ENCODE assay signal across 15 cellular contexts in the genomic region with DNA sequence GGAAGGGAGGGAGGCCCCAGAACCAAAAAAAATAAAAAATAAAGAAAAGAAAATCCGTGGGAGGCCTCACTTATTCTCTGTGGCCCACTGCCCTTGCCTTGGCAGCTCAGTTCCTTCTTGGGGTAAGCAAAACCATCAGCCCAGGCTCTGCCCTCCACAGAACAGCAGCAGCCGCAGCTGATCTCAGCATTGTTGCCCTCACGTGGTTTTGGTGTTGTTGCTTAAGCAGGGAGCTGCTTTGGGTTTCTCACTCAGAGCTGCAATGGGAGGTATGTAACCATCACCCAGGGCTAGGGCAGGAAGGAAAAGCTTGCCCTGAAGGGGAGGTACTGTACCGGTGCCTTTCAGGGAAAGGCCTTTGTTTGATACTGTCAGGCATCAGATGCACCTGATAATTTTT.
DNase-seq lines count a peak whose midpoint lies in the region; ATAC-seq and TF ChIP-seq lines count a peak whose summit lies in the region.
"Had no signal": no experiment of that assay in that cellular context is flagged by ENCODE, and none has a peak within 500 bp of the region (broad histone marks: within the 10 kb centered on the region; RNA-seq: fewer than 3 reads in every experiment).

No MANE protein-coding gene starts in this region.

- H3F3A ChIP-seq in PC-9 (ENCODE audit: insufficient read depth, low read depth), result no peaks in the 10 kb centered on the region

- no peaks in the 10 kb centered on the region for H3K9me2 ChIP-seq in PC-9 (ENCODE audit: insufficient read depth)

- CTCF ChIA-PET in PC-9 (lab: Charles Lee), result interaction anchor here (0.6 kb wide), 2 partner anchors 262 to 333 kb away, joined by 4 to 8 read pairs; no protein-coding TSS in a partner anchor

- peaks cover 11% of the 10 kb centered on the region for H3K9me3 Mint-ChIP-seq in mesothelial cell of epicardium
- H3K9me3 Mint-ChIP-seq: HFFc6 had no signal

- H3K9me3 ChIP-seq in PC-9 (ENCODE audit: insufficient read depth, low read depth), result no peaks in the 10 kb centered on the region
- no peaks in the 10 kb centered on the region for H3K9me3 ChIP-seq in WERI-Rb-1 (ENCODE audit: severe bottlenecking)
- H3K9me3 ChIP-seq: uterus had no signal

- no peaks in the 10 kb centered on the region for H3K27me3 Mint-ChIP-seq in mesothelial cell of epicardium (ENCODE audit: low read depth)

- H4K20me1 ChIP-seq in PC-9 (ENCODE audit: insufficient read depth), result no peaks in the 10 kb centered on the region

- H3K27me3 ChIP-seq in PC-9 (ENCODE audit: insufficient read depth, low read depth) (no peaks in the 10 kb centered on the region), WERI-Rb-1 (ENCODE audit: insufficient read depth, low read depth, severe bottlenecking) (no peaks in the 10 kb centered on the region)
- H3K27me3 ChIP-seq: cardiac muscle cell, uterus had no signal

- peak overlapping the region; percentile 26; the same call in 1 of the 2 replicates for H3K4me2 ChIP-seq in PC-9

- no TSS peak for BruUV-seq in PC-9 (replicated peaks; lab: Mats Ljungman, UMichigan)

- H3K79me2 ChIP-seq in PC-9 (ENCODE audit: low read depth), result no peaks in the 10 kb centered on the region

- no peak overlapping the region for H3K4me3 Mint-ChIP-seq in mesothelial cell of epicardium
- H3K4me3 Mint-ChIP-seq: HFFc6, nephron progenitor cell had no signal

- H3K36me3 Mint-ChIP-seq in mesothelial cell of epicardium, result peaks cover 6% of the 10 kb centered on the region

- POLR2A ChIA-PET in PC-9 (lab: Charles Lee; ENCODE audit: unreplicated experiment), result no interaction called here

- H3K4me3 ChIP-seq in PC-9 (no peak overlapping the region), fibroblast of pulmonary artery (replicated peaks; ENCODE audit: low read depth, low read length) (no peak overlapping the region), WERI-Rb-1 (ENCODE audit: low read depth, low read length) (no peak overlapping the region)
- H3K4me3 ChIP-seq: cardiac muscle cell, uterus had no signal

- H3K27ac ChIP-seq in PC-9 (no peak overlapping the region), WERI-Rb-1 (no peak overlapping the region)
- H3K27ac ChIP-seq: cardiac muscle cell, uterus had no signal

- no peak for TF ChIP-seq CTCF in PC-9 (conservative IDR thresholded peaks at IDR 0.05)
- TF ChIP-seq CTCF in fibroblast of pulmonary artery (IDR thresholded peaks at IDR 0.05; ENCODE audit: low read length, missing control alignments), result no peak
- TF ChIP-seq CTCF in mesothelial cell of epicardium (IDR thresholded peaks at IDR 0.05; ENCODE audit: unreplicated experiment), result no peak
- TF ChIP-seq CTCF in WERI-Rb-1 (IDR thresholded peaks at IDR 0.05; ENCODE audit: low read depth, low read length), result no peak

- H3K4me1 ChIP-seq in PC-9 (replicated peaks; ENCODE audit: insufficient read depth), result 0 out of 2 replicates have a peak, but pooled peaks cover 6% of the 10 kb centered on the region
- H3K4me1 ChIP-seq: uterus had no signal

- ATAC-seq in GM21360 (IDR thresholded peaks at IDR 0.05; ENCODE audit: unreplicated experiment), result no peak

- peaks cover 68% of the 10 kb centered on the region for H3K4me1 Mint-ChIP-seq in mesothelial cell of epicardium

- no peak overlapping the region for H2AFZ ChIP-seq in PC-9

- H3K36me3 ChIP-seq in PC-9 (ENCODE audit: low read depth), result no peaks in the 10 kb centered on the region
- H3K36me3 ChIP-seq in WERI-Rb-1, result no peaks in the 10 kb centered on the region
- H3K36me3 ChIP-seq: cardiac muscle cell, uterus had no signal

- DNase-seq in AG08395 (ENCODE audit: low spot score) (peak; percentile 47), PC-9 (peak in 1 of 2 experiments; percentile 61), fibroblast of pulmonary artery (ENCODE audit: low read depth) (peak; percentile 43), mesothelial cell of epicardium (ENCODE audit: low spot score in 2 of 2, unreplicated experiment in 2 of 2) (no peak), WERI-Rb-1 (no peak), NCI-H2171 treated with DMSO at 0.1 percent for 48 hours (lab: John Stamatoyannopoulos, UW) (no peak)
- no peak for DNase-seq in activated T-cell treated with anti-CD3 and anti-CD28 coated beads, Interleukin-2, amount 50 U/mL, for 48 hours
- DNase-seq: activated CD4-positive, alpha-beta T cell treated with anti-CD3 and anti-CD28 coated beads, Interleukin-2, amount 50 U/mL, for 1 hour; HFFc6; NCI-H1436 treated with DMSO at 0.1 percent for 48 hours; nephron progenitor cell; stimulated activated CD4-positive, alpha-beta T cell treated with anti-CD3 and anti-CD28 coated beads, Interleukin-15, amount 100 ng/mL, for 24 hours; uterus had no signal

- peak overlapping the region; percentile 56 for H3K27ac Mint-ChIP-seq in mesothelial cell of epicardium
- H3K27ac Mint-ChIP-seq: HFFc6, nephron progenitor cell had no signal

- intact Hi-C loops in PC-9 (cut with micrococcal nuclease; ENCODE audit: unreplicated experiment), result no loop called here

Comparison
In these comparisons a context has a peak if more than half of its experiments do, and no peak if none do; other contexts are left out.
1. DNase-seq: peak in AG08395 (single experiment) and fibroblast of pulmonary artery (single experiment); none in mesothelial cell of epicardium (0 of 2), WERI-Rb-1 (single experiment), NCI-H2171 treated with DMSO at 0.1 percent for 48 hours (single experiment) and activated T-cell treated with anti-CD3 and anti-CD28 coated beads, Interleukin-2, amount 50 U/mL, for 48 hours (0 of 2).